In the genomic region with DNA sequence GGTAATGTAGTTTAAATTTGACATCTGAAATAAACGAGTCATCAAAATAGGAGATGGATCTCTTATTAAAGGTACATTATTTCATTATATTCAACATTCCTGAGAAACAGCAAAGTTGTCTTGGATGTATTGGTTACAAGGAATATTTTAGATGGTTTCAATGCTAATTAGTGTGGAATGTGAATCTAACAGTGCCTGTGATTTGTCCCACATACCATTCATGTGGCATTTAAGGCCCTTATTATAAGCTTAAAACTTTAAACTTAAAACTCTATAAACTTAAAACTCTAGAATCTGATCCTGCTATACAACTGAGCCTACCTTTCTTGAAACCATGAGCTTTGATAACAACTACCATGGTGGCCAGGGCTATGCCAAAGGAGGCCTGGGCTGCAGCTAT, we compare ENCODE assay signal across 34 cellular contexts. TPM values are rescaled to one million over a fixed set of nuclear protein-coding genes. Genes with fewer than 3 reads are reported as not detected.
"Had no signal": no experiment of that assay in that cellular context is flagged by ENCODE, and none has a peak within 500 bp of the region (broad histone marks: within the 10 kb centered on the region; RNA-seq: fewer than 3 reads in every experiment).

Gene KRTAP22-1, plus strand, starts transcription at position 301 of the 400 bp plus-strand sequence.

- H3K27ac ChIP-seq: stomach, suprapubic skin, testis, thoracic aorta, thyroid gland, tibial artery, tibial nerve, transverse colon, upper lobe of left lung, upper lobe of right lung, uterus, vagina had no signal

- H3K9me3 ChIP-seq: suprapubic skin, testis, thoracic aorta, thyroid gland, tibial artery, tibial nerve, transverse colon, upper lobe of left lung, upper lobe of right lung, uterus, vagina had no signal

- DNase-seq: stimulated activated CD4-positive, alpha-beta T cell treated with anti-CD3 and anti-CD28 coated beads, Interleukin-2, amount 100 ng/mL, for 48 hours; stimulated activated CD4-positive, alpha-beta T cell treated with anti-CD3 and anti-CD28 coated beads, Interleukin-4, amount 100 ng/mL, for 1 hour; stimulated activated CD4-positive, alpha-beta T cell treated with anti-CD3 and anti-CD28 coated beads, Interleukin-4, amount 100 ng/mL, for 24 hours; stimulated activated CD4-positive, alpha-beta T cell treated with anti-CD3 and anti-CD28 coated beads, Interleukin-4, amount 100 ng/mL, for 4 hours; stimulated activated CD8-positive, alpha-beta memory T cell treated with anti-CD3 and anti-CD28 coated beads, Interleukin-4, amount 100 ng/mL, for 48 hours; stimulated activated naive B cell treated with anti-CD40 and anti-IgM and Interleukin-4, amounts not matched to agents 10 μg/mL and 1 μg/mL and 100 μg/mL, for 72 hours; stimulated activated naive CD4-positive, alpha-beta T cell; stimulated activated naive CD4-positive, alpha-beta T cell treated with Interleukin-2 at 50 U/mL for 16 hours; stimulated activated naive CD8-positive, alpha-beta T cell treated with anti-CD3 and anti-CD28 coated beads, Interleukin-15, amount 100 ng/mL, for 72 hours; stimulated activated naive CD8-positive, alpha-beta T cell treated with anti-CD3 and anti-CD28 coated beads, Interleukin-15, Interleukin-2, amounts not matched to agents 100 U/mL and 50 U/mL, for 24 hours; stomach; substantia nigra; testis; thyroid gland; tibial artery; transverse colon; trophoblast cell; upper lobe of left lung; upper lobe of right lung; uterus had no signal

- H3K4me1 ChIP-seq: stomach, suprapubic skin, testis, thyroid gland, tibial artery, tibial nerve, transverse colon, upper lobe of left lung, upper lobe of right lung, uterus, vagina had no signal

- H3K9me3 Mint-ChIP-seq: stimulated activated naive CD8-positive, alpha-beta T cell treated with anti-CD3 and anti-CD28 coated beads, Interleukin-15, Interleukin-2, amounts not matched to agents 100 ng/mL and 50 ng/mL, for 24 hours had no signal

- FAIRE-seq: urothelium cell line had no signal

- H3K4me3 Mint-ChIP-seq: stimulated activated effector memory CD8-positive, alpha-beta T cell treated with anti-CD3 and anti-CD28 coated beads, Interleukin-12 subunit alpha, Interleukin-12 subunit beta, amount 100 ng/mL, for 72 hours; stimulated activated memory B cell treated with anti-CD40 and anti-IgM and Interleukin-4, amounts not matched to agents 10 μg/mL and 1 μg/mL and 100 μg/mL, for 72 hours; stimulated activated naive B cell treated with anti-CD40 and anti-IgM and Interleukin-4, amounts not matched to agents 10 μg/mL and 1 μg/mL and 100 μg/mL, for 72 hours; stimulated activated naive CD8-positive, alpha-beta T cell treated with anti-CD3 and anti-CD28 coated beads, Interleukin-15, amount 100 ng/mL, for 72 hours; stimulated activated naive CD8-positive, alpha-beta T cell treated with anti-CD3 and anti-CD28 coated beads, Interleukin-15, Interleukin-2, amounts not matched to agents 100 ng/mL and 50 ng/mL, for 24 hours; type B pancreatic cell had no signal

- H3K36me3 Mint-ChIP-seq: stimulated activated effector memory CD8-positive, alpha-beta T cell treated with anti-CD3 and anti-CD28 coated beads, Interleukin-12 subunit alpha, Interleukin-12 subunit beta, amount 100 ng/mL, for 72 hours; stimulated activated memory B cell treated with anti-CD40 and anti-IgM and Interleukin-4, amounts not matched to agents 10 μg/mL and 1 μg/mL and 100 μg/mL, for 72 hours; stimulated activated naive B cell treated with anti-CD40 and anti-IgM and Interleukin-4, amounts not matched to agents 10 μg/mL and 1 μg/mL and 100 μg/mL, for 72 hours; type B pancreatic cell had no signal

- H3K4me1 Mint-ChIP-seq: stimulated activated effector memory CD8-positive, alpha-beta T cell treated with anti-CD3 and anti-CD28 coated beads, Interleukin-12 subunit alpha, Interleukin-12 subunit beta, amount 100 ng/mL, for 72 hours; stimulated activated memory B cell treated with anti-CD40 and anti-IgM and Interleukin-4, amounts not matched to agents 10 μg/mL and 1 μg/mL and 100 μg/mL, for 72 hours; stimulated activated naive B cell treated with anti-CD40 and anti-IgM and Interleukin-4, amounts not matched to agents 10 μg/mL and 1 μg/mL and 100 μg/mL, for 72 hours; stimulated activated naive CD8-positive, alpha-beta T cell treated with anti-CD3 and anti-CD28 coated beads, Interleukin-15, amount 100 ng/mL, for 72 hours had no signal

- H3K27me3 ChIP-seq: stomach, suprapubic skin, testis, thyroid gland, tibial artery, tibial nerve, transverse colon, upper lobe of left lung, upper lobe of right lung, uterus, vagina had no signal

- H3K27ac Mint-ChIP-seq: stimulated activated effector memory CD8-positive, alpha-beta T cell treated with anti-CD3 and anti-CD28 coated beads, Interleukin-12 subunit alpha, Interleukin-12 subunit beta, amount 100 ng/mL, for 72 hours; stimulated activated memory B cell treated with anti-CD40 and anti-IgM and Interleukin-4, amounts not matched to agents 10 μg/mL and 1 μg/mL and 100 μg/mL, for 72 hours; stimulated activated naive B cell treated with anti-CD40 and anti-IgM and Interleukin-4, amounts not matched to agents 10 μg/mL and 1 μg/mL and 100 μg/mL, for 72 hours; stimulated activated naive CD8-positive, alpha-beta T cell treated with anti-CD3 and anti-CD28 coated beads, Interleukin-15, amount 100 ng/mL, for 72 hours; stimulated activated naive CD8-positive, alpha-beta T cell treated with anti-CD3 and anti-CD28 coated beads, Interleukin-15, Interleukin-2, amounts not matched to agents 100 ng/mL and 50 ng/mL, for 24 hours; type B pancreatic cell had no signal

- H3K4me3 ChIP-seq: stomach, suprapubic skin, testis, thoracic aorta, thyroid gland, tibial artery, tibial nerve, transverse colon, upper lobe of left lung, upper lobe of right lung, uterus, vagina had no signal

- ATAC-seq: stimulated activated effector memory CD8-positive, alpha-beta T cell treated with anti-CD3 and anti-CD28 coated beads, Interleukin-12 subunit alpha, Interleukin-12 subunit beta, amount 100 ng/mL, for 72 hours; stimulated activated memory B cell treated with anti-CD40 and anti-IgM and Interleukin-4, amounts not matched to agents 10 μg/mL and 1 μg/mL and 100 μg/mL, for 72 hours; stimulated activated naive B cell treated with anti-CD40 and anti-IgM and Interleukin-4, amounts not matched to agents 10 μg/mL and 1 μg/mL and 100 μg/mL, for 72 hours; stimulated activated naive CD8-positive, alpha-beta T cell treated with anti-CD3 and anti-CD28 coated beads, Interleukin-15, amount 100 ng/mL, for 72 hours; stimulated activated naive CD8-positive, alpha-beta T cell treated with anti-CD3 and anti-CD28 coated beads, Interleukin-15, Interleukin-2, amounts not matched to agents 100 U/mL and 50 U/mL, for 24 hours; upper lobe of right lung had no signal

- H3K27me3 Mint-ChIP-seq: stimulated activated memory B cell treated with anti-CD40 and anti-IgM and Interleukin-4, amounts not matched to agents 10 μg/mL and 1 μg/mL and 100 μg/mL, for 72 hours; stimulated activated naive B cell treated with anti-CD40 and anti-IgM and Interleukin-4, amounts not matched to agents 10 μg/mL and 1 μg/mL and 100 μg/mL, for 72 hours; stimulated activated naive CD8-positive, alpha-beta T cell treated with anti-CD3 and anti-CD28 coated beads, Interleukin-15, amount 100 ng/mL, for 72 hours; stimulated activated naive CD8-positive, alpha-beta T cell treated with anti-CD3 and anti-CD28 coated beads, Interleukin-15, Interleukin-2, amounts not matched to agents 100 ng/mL and 50 ng/mL, for 24 hours; type B pancreatic cell had no signal

- H3K36me3 ChIP-seq: stomach, suprapubic skin, thoracic aorta, thyroid gland, tibial artery, tibial nerve, transverse colon, upper lobe of left lung, upper lobe of right lung, uterus, vagina had no signal

RNA-seq across cellular contexts. Expression of gene KRTAP22-1, which starts in this region (rescaled TPM):
- total RNA-seq: stomach, subcutaneous adipose tissue, suprapubic skin, temporal lobe, testis, thoracic aorta, thyroid gland, tibial nerve, transverse colon, upper lobe of left lung, upper lobe of right lung, ureter, urinary bladder, uterus, vagina had no signal
- polyA plus RNA-seq: stomach, thymus, urinary bladder had no signal
